In genomic region chr5:153900703-153901395, GRCh38 we compare ENCODE assay signal across 16 cellular contexts.
DNase-seq lines count a peak whose midpoint lies in the region; TF ChIP-seq lines count a peak whose summit lies in the region.
"Had no signal": no experiment of that assay in that cellular context is flagged by ENCODE, and none has a peak within 500 bp of the region (broad histone marks: within the 10 kb centered on the region; RNA-seq: fewer than 3 reads in every experiment).

No MANE protein-coding gene starts in this region.

- H3K27ac Mint-ChIP-seq in activated CD4-positive, alpha-beta memory T cell treated with anti-CD3 and anti-CD28 coated beads for 36 hours = no peak overlapping the region
- H3K27ac Mint-ChIP-seq: activated B cell treated with CpG ODN at 0.5 μM for 24 hours had no signal

- H3K9ac ChIP-seq in skeletal muscle satellite cell (ENCODE audit: low read depth, low read length) = peak overlapping the region; percentile 69

- TF ChIP-seq CTCF in ascending aorta (IDR thresholded peaks at IDR 0.05) (no peak), fibroblast of villous mesenchyme (IDR thresholded peaks at IDR 0.05; ENCODE audit: insufficient read depth, low read depth, low read length) (no peak)

- H3K4me1 ChIP-seq in ascending aorta = peaks cover 0 to 36% of the 10 kb centered on the region in 2 donors
- peaks cover 57% of the 10 kb centered on the region for H3K4me1 ChIP-seq in skeletal muscle satellite cell (ENCODE audit: control insufficient read depth, insufficient read depth, low read length)
- H3K4me1 ChIP-seq: SJCRH30 had no signal

- no peaks in the 10 kb centered on the region for H3K36me3 Mint-ChIP-seq in activated CD4-positive, alpha-beta memory T cell treated with anti-CD3 and anti-CD28 coated beads for 36 hours

- H3K4me2 ChIP-seq in skeletal muscle satellite cell (ENCODE audit: low read length) = peak overlapping the region; percentile 50

- intact Hi-C loops in ascending aorta (cut with DNase I) = loop anchor here (2.0 to 5.0 kb wide), 3 partner anchors 52 to 1264 kb away; no protein-coding TSS in a partner anchor
- intact Hi-C loops in activated CD4-positive, alpha-beta memory T cell treated with anti-CD3 and anti-CD28 coated beads for 36 hours (cut with micrococcal nuclease) = no loop called here

- POLR2A ChIA-PET in activated CD4-positive, alpha-beta memory T cell treated with anti-CD3 and anti-CD28 coated beads for 36 hours (lab: Charles Lee) = no interaction called here

- H3K27me3 Mint-ChIP-seq in activated CD4-positive, alpha-beta memory T cell treated with anti-CD3 and anti-CD28 coated beads for 36 hours = no peaks in the 10 kb centered on the region

- peak overlapping the region; percentile 74 to 82 for H3K27ac ChIP-seq in ascending aorta
- H3K27ac ChIP-seq: SJCRH30 had no signal

- H3K9me3 Mint-ChIP-seq in activated CD4-positive, alpha-beta memory T cell treated with anti-CD3 and anti-CD28 coated beads for 36 hours = no peaks in the 10 kb centered on the region
- H3K9me3 Mint-ChIP-seq: activated B cell treated with CpG ODN at 0.5 μM for 24 hours had no signal

- DNase-seq in GM04504 (ENCODE audit: low read depth) (peak; percentile 90), ascending aorta (ENCODE audit: low spot score in 2 of 2) (peak in 1 of 2 donors; percentile 71), fibroblast of villous mesenchyme (ENCODE audit: low read depth) (peak; percentile 78), OCI-M1 (lab: John Stamatoyannopoulos, UW) (no peak), NCI-H2196 (lab: John Stamatoyannopoulos, UW; ENCODE audit: unreplicated experiment) (no peak)
- no peak for DNase-seq in stimulated activated CD4-positive, alpha-beta T cell treated with anti-CD3 and anti-CD28 coated beads, Interleukin-4, amount 100 ng/mL, for 24 hours
- DNase-seq in activated CD4-positive, alpha-beta memory T cell treated with anti-CD3 and anti-CD28 coated beads for 36 hours = no peak
- DNase-seq: activated B cell treated with CpG ODN at 0.5 μM for 24 hours; activated T-cell treated with anti-CD3 and anti-CD28 coated beads, Interleukin-2, amount 50 U/mL, for 48 hours; cerebellar nuclear complex; NCI-H510A treated with DMSO at 0.1 percent for 48 hours; occipital lobe; SJCRH30; stimulated activated CD4-positive, alpha-beta T cell treated with anti-CD3 and anti-CD28 coated beads, Interleukin-2, amount 100 ng/mL, for 24 hours; stimulated activated naive CD4-positive, alpha-beta T cell had no signal

- no peaks in the 10 kb centered on the region for H3K9me3 ChIP-seq in ascending aorta
- H3K9me3 ChIP-seq in skeletal muscle satellite cell (replicated peaks; ENCODE audit: low read length) = no peaks in the 10 kb centered on the region
- H3K9me3 ChIP-seq: SJCRH30 had no signal

- H3K4me1 Mint-ChIP-seq in activated CD4-positive, alpha-beta memory T cell treated with anti-CD3 and anti-CD28 coated beads for 36 hours (ENCODE audit: low read depth) = no peaks in the 10 kb centered on the region
- H3K4me1 Mint-ChIP-seq: activated B cell treated with CpG ODN at 0.5 μM for 24 hours had no signal

- CTCF ChIA-PET in activated CD4-positive, alpha-beta memory T cell treated with anti-CD3 and anti-CD28 coated beads for 36 hours (lab: Charles Lee) = no interaction called here

- H3K4me3 Mint-ChIP-seq in activated CD4-positive, alpha-beta memory T cell treated with anti-CD3 and anti-CD28 coated beads for 36 hours = no peak overlapping the region
- H3K4me3 Mint-ChIP-seq: activated B cell treated with CpG ODN at 0.5 μM for 24 hours had no signal

- no peaks in the 10 kb centered on the region for H3K27me3 ChIP-seq in ascending aorta
- no peaks in the 10 kb centered on the region for H3K27me3 ChIP-seq in skeletal muscle satellite cell (ENCODE audit: control insufficient read depth, insufficient read depth, low read length)
- H3K27me3 ChIP-seq: SJCRH30 had no signal

- H3K36me3 ChIP-seq in ascending aorta (no peaks in the 10 kb centered on the region), skeletal muscle satellite cell (ENCODE audit: insufficient read depth, low read length) (no peaks in the 10 kb centered on the region)
- H3K36me3 ChIP-seq: SJCRH30 had no signal

- H3K4me3 ChIP-seq in ascending aorta (no peak overlapping the region), fibroblast of villous mesenchyme (ENCODE audit: low read depth, low read length) (no peak overlapping the region), skeletal muscle satellite cell (ENCODE audit: low read length) (no peak overlapping the region)
- H3K4me3 ChIP-seq: SJCRH30 had no signal

Comparison
In these comparisons a context has a peak if more than half of its experiments do, and no peak if none do; other contexts are left out.
1. DNase-seq: peak in GM04504 (single experiment) and fibroblast of villous mesenchyme (single experiment); none in OCI-M1 (single experiment), stimulated activated CD4-positive, alpha-beta T cell treated with anti-CD3 and anti-CD28 coated beads, Interleukin-4, amount 100 ng/mL, for 24 hours (single experiment), activated CD4-positive, alpha-beta memory T cell treated with anti-CD3 and anti-CD28 coated beads for 36 hours (single experiment) and NCI-H2196 (single experiment).